ENCODE assay signal across 14 cellular contexts in the genomic region with DNA sequence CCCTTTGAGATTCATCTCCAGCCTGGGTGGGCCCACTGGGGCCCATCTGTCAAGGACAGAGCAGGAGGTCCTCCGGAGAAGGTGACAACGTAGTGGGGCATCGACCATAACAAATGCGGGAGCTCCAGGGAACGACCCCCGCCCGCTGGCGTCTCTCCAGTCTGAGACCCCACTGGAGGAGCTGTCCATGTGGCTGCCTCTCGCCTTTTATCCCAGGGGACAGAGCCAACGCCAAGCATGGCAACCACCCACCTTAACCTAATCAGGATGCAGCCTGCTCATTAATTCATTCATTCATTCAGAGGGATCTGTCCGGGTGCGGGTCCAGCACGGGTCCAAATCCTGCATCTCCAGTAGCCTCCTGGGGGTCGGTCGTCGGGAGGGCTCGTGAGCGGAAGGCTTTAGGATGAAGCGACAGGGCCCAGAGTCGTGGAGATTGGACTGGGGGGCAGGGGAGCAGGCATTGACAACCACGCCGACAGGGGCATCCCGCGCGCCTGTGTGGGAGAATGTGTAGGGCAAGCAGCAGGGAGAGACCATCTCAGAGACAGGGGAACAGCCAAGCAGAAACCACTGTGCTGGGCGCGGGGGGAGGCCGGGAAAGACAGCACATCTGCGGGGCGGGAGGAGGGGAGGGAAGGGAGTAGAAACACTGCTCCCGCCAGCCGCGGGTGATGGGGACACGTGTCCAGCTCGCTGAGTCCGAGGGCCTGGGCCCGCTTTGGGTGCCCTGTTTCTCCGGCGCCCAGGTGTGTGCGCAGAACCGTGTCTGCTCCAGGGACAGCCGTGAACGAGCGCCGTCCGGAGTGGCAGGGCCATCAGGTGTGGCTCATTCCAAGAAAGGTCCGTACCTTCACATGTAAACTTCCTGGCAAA. TPM values are rescaled to one million over a fixed set of nuclear protein-coding genes. Genes with fewer than 3 reads are reported as not detected.
DNase-seq lines count a peak whose midpoint lies in the region; ATAC-seq and TF ChIP-seq lines count a peak whose summit lies in the region.
"Had no signal": no experiment of that assay in that cellular context is flagged by ENCODE, and none has a peak within 500 bp of the region (broad histone marks: within the 10 kb centered on the region; RNA-seq: fewer than 3 reads in every experiment).

No MANE protein-coding gene starts in this region.

- H3K36me3 ChIP-seq in iPS DF 6.9 (ENCODE audit: control insufficient read depth, insufficient read depth, low read length) (no peaks in the 10 kb centered on the region; the same call in 1 of the 2 replicates), neural progenitor cell (no peaks in the 10 kb centered on the region)
- H3K36me3 ChIP-seq: cardiac muscle cell had no signal

- WGBS in iPS DF 6.9 (ENCODE audit: insufficient coverage, insufficient read length): no CpG with 5 or more reads among the region's 47 CpGs

- ATAC-seq in WTC11 (peak; percentile 16), HG03565 (IDR thresholded peaks at IDR 0.05; ENCODE audit: unreplicated experiment) (no peak)
- ATAC-seq: Panc1 had no signal

- H3K27me3 Mint-ChIP-seq in WTC11 (ENCODE audit: low read depth): peaks cover 85% of the 10 kb centered on the region
- H3K27me3 Mint-ChIP-seq in neural progenitor cell (ENCODE audit: insufficient read depth, low read depth): peaks cover 52% of the 10 kb centered on the region

- H3K4me1 ChIP-seq in iPS DF 6.9 (ENCODE audit: control insufficient read depth, insufficient read depth, low read length): 0 out of 2 replicates have a peak, but pooled peaks cover 1% of the 10 kb centered on the region
- no peaks in the 10 kb centered on the region for H3K4me1 ChIP-seq in neural progenitor cell

- peaks cover 3% of the 10 kb centered on the region; the same call in 1 of the 2 replicates for H3K9me3 Mint-ChIP-seq in WTC11
- H3K9me3 Mint-ChIP-seq in neural progenitor cell: peaks cover 17% of the 10 kb centered on the region

- H3F3A ChIP-seq in neural progenitor cell (ENCODE audit: low read depth): no peaks in the 10 kb centered on the region

- H3K4me3 ChIP-seq in iPS DF 6.9 (ENCODE audit: low read length) (peak overlapping the region; percentile 14; the same call in 1 of the 2 replicates), neural progenitor cell (peak overlapping the region; percentile 19)
- H3K4me3 ChIP-seq: cardiac muscle cell had no signal

- no peak overlapping the region for H3K9ac ChIP-seq in neural progenitor cell
- H3K9ac ChIP-seq: KMS-11 had no signal

- no peak overlapping the region for H3K27ac ChIP-seq in iPS DF 6.9 (ENCODE audit: low read length)
- H3K27ac ChIP-seq in neural progenitor cell: no peak overlapping the region
- H3K27ac ChIP-seq: cardiac muscle cell, KMS-11 had no signal

- no peak overlapping the region for H2AFZ ChIP-seq in neural progenitor cell (replicated peaks)

- no peak for TF ChIP-seq CTCF in WTC11 (IDR thresholded peaks at IDR 0.05)
- no peak for TF ChIP-seq CTCF in neural progenitor cell (IDR thresholded peaks at IDR 0.05)

- H3K27ac Mint-ChIP-seq in WTC11: no peak overlapping the region
- H3K27ac Mint-ChIP-seq in neural progenitor cell: no peak overlapping the region

- H3K4me2 ChIP-seq in neural progenitor cell: peak overlapping the region; percentile 24
- H3K4me2 ChIP-seq: KMS-11 had no signal

- CTCF ChIA-PET in WTC11 (lab: Charles Lee): interaction anchor here (0.8 to 1.0 kb wide), 2 partner anchors 24 to 64 kb away, joined by 3 to 4 read pairs; a partner anchor contains a TSS

- H3K4me1 Mint-ChIP-seq in WTC11 (peaks cover 10% of the 10 kb centered on the region), neural progenitor cell (peaks cover 18% of the 10 kb centered on the region)

- H3K4me3 Mint-ChIP-seq in WTC11: peak overlapping the region; percentile 66
- H3K4me3 Mint-ChIP-seq in neural progenitor cell: peak overlapping the region; percentile 82

- in situ Hi-C loops in G401 (cut with HindIII; ENCODE audit: low sequenced_read_pairs): no loop called here

- H4K20me1 ChIP-seq in neural progenitor cell (ENCODE audit: low read depth): no peaks in the 10 kb centered on the region

- peaks cover 3% of the 10 kb centered on the region; the same call in 1 of the 2 replicates for H3K36me3 Mint-ChIP-seq in WTC11
- H3K36me3 Mint-ChIP-seq in neural progenitor cell: peaks cover 5% of the 10 kb centered on the region

- POLR2A ChIA-PET in WTC11 (lab: Charles Lee): interaction anchor here (0.6 kb wide), 1 partner anchor 253 kb away, joined by 5 read pairs; no protein-coding TSS in a partner anchor

- peak; percentile 48 for DNase-seq in G401 (ENCODE audit: low spot score)
- peak; percentile 66 for DNase-seq in WTC11 (ENCODE audit: low spot score)
- no peak for DNase-seq in iPS DF 6.9 (ENCODE audit: low read depth, low spot score)
- DNase-seq in neural progenitor cell (ENCODE audit: low spot score): peak; percentile 43
- DNase-seq in glomerular visceral epithelial cell (ENCODE audit: extremely low spot score): no peak
- DNase-seq in HPDE6-E6E7 (ENCODE audit: extremely low spot score): no peak
- DNase-seq: activated CD4-positive, alpha-beta T cell treated with anti-CD3 and anti-CD28 coated beads for 48 hours; activated effector memory CD4-positive, alpha-beta T cell treated with Interleukin-2 at 50 U/mL for 16 hours; kidney glomerular epithelial cell; NCI-H1436 treated with DMSO at 0.1 percent for 48 hours had no signal

- H3K9me3 ChIP-seq in iPS DF 6.9 (ENCODE audit: control insufficient read depth, insufficient read depth, low read length) (no peaks in the 10 kb centered on the region), neural progenitor cell (ENCODE audit: low read depth) (no peaks in the 10 kb centered on the region)

- H3K27me3 ChIP-seq in iPS DF 6.9 (ENCODE audit: control insufficient read depth, insufficient read depth, low read length) (peaks cover 63% of the 10 kb centered on the region), neural progenitor cell (peaks cover 100% of the 10 kb centered on the region)

- no peaks in the 10 kb centered on the region for H3K79me2 ChIP-seq in neural progenitor cell (ENCODE audit: low read depth)

TF ChIP-seq in WTC11, 78 proteins besides CTCF, POLR2A, EP300 and RAD21:
- TF ChIP-seq, protein P1, sequence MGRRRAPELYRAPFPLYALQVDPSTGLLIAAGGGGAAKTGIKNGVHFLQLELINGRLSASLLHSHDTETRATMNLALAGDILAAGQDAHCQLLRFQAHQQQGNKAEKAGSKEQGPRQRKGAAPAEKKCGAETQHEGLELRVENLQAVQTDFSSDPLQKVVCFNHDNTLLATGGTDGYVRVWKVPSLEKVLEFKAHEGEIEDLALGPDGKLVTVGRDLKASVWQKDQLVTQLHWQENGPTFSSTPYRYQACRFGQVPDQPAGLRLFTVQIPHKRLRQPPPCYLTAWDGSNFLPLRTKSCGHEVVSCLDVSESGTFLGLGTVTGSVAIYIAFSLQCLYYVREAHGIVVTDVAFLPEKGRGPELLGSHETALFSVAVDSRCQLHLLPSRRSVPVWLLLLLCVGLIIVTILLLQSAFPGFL (CRISPR knock-in tag; IDR thresholded peaks at IDR 0.05; ENCODE audit: borderline replicate concordance): no peak
- TF ChIP-seq SMAD3 (CRISPR knock-in tag; IDR thresholded peaks at IDR 0.05; ENCODE audit: borderline replicate concordance): no peak
- TF ChIP-seq, protein P2, sequence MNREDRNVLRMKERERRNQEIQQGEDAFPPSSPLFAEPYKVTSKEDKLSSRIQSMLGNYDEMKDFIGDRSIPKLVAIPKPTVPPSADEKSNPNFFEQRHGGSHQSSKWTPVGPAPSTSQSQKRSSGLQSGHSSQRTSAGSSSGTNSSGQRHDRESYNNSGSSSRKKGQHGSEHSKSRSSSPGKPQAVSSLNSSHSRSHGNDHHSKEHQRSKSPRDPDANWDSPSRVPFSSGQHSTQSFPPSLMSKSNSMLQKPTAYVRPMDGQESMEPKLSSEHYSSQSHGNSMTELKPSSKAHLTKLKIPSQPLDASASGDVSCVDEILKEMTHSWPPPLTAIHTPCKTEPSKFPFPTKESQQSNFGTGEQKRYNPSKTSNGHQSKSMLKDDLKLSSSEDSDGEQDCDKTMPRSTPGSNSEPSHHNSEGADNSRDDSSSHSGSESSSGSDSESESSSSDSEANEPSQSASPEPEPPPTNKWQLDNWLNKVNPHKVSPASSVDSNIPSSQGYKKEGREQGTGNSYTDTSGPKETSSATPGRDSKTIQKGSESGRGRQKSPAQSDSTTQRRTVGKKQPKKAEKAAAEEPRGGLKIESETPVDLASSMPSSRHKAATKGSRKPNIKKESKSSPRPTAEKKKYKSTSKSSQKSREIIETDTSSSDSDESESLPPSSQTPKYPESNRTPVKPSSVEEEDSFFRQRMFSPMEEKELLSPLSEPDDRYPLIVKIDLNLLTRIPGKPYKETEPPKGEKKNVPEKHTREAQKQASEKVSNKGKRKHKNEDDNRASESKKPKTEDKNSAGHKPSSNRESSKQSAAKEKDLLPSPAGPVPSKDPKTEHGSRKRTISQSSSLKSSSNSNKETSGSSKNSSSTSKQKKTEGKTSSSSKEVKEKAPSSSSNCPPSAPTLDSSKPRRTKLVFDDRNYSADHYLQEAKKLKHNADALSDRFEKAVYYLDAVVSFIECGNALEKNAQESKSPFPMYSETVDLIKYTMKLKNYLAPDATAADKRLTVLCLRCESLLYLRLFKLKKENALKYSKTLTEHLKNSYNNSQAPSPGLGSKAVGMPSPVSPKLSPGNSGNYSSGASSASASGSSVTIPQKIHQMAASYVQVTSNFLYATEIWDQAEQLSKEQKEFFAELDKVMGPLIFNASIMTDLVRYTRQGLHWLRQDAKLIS (CRISPR knock-in tag; IDR thresholded peaks at IDR 0.05; ENCODE audit: borderline replicate concordance): no peak
- TF ChIP-seq, protein P3, sequence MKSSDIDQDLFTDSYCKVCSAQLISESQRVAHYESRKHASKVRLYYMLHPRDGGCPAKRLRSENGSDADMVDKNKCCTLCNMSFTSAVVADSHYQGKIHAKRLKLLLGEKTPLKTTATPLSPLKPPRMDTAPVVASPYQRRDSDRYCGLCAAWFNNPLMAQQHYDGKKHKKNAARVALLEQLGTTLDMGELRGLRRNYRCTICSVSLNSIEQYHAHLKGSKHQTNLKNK (CRISPR knock-in tag; IDR thresholded peaks at IDR 0.05): no peak
- no peak for TF ChIP-seq NFYB (CRISPR knock-in tag; conservative IDR thresholded peaks at IDR 0.05; ENCODE audit: low read depth)
- TF ChIP-seq SOX15 (CRISPR knock-in tag; IDR thresholded peaks at IDR 0.05): no peak
- TF ChIP-seq TCF7 (CRISPR knock-in tag; IDR thresholded peaks at IDR 0.05; ENCODE audit: low read depth): no peak

RNA-seq across cellular contexts. Expression of a gene that starts 1.9 kb away (rescaled TPM):
- total RNA-seq in G401 (2014; rRNA removed; shearing (Covaris generic)): not detected in 2 replicates
- 0.21 to 0.55 TPM (median 0.37 TPM) in 3 replicates for total RNA-seq in WTC11 (2021)
- total RNA-seq in neural progenitor cell (ENCODE audit: low replicate concordance): 1.2 TPM in 1 of 2 replicates, not detected in the other

RNA-seq across cellular contexts. Expression of a gene that starts 24.4 kb away (rescaled TPM):
- 33.1 and 34.6 TPM in 2 replicates for total RNA-seq in G401 (2014; rRNA removed; shearing (Covaris generic))
- total RNA-seq in WTC11 (2021): 96.5 to 100.0 TPM (median 96.9 TPM) in 3 replicates
- 68.4 and 80.8 TPM in 2 replicates for total RNA-seq in neural progenitor cell (ENCODE audit: low replicate concordance)

Comparison
In these comparisons a context has a peak if more than half of its experiments do, and no peak if none do; other contexts are left out.
1. DNase-seq: peak in G401 (single experiment), WTC11 (single experiment) and neural progenitor cell (single experiment); none in iPS DF 6.9 (single experiment), glomerular visceral epithelial cell (single experiment) and HPDE6-E6E7 (single experiment).